In genomic region chr1:212035123-212035834, GRCh38 we compare ENCODE assay signal across 1 cellular context.
TF ChIP-seq lines count a peak whose summit lies in the region.

DTL (plus strand) TSS chr1:212035748; CDS start chr1:212035891, 143 bp downstream.
INTS7 (minus strand) TSS chr1:212035557; CDS start chr1:212035437, 120 bp downstream.

TF ChIP-seq in K562, 482 proteins besides CTCF, POLR2A, EP300 and RAD21 (continued from another document and continues in another):
- no peak for TF ChIP-seq HINFP (tag; conservative IDR thresholded peaks at IDR 0.05; ENCODE audit: low read depth)
- no peak for TF ChIP-seq RFX5 (IDR thresholded peaks at IDR 0.05; ENCODE audit: low read depth, low read length)
- peak; percentile 85 for TF ChIP-seq ATF3 (IDR thresholded peaks at IDR 0.05)
- TF ChIP-seq ATF3 (CRISPR knock-in tag; conservative IDR thresholded peaks at IDR 0.05): peak; percentile 62; the same call in 1 of the 2 replicates
- TF ChIP-seq E2F1 (CRISPR knock-in tag; IDR thresholded peaks at IDR 0.05): peak; percentile 99
- no peak for TF ChIP-seq HNRNPL (IDR thresholded peaks at IDR 0.05; ENCODE audit: low read depth, low read length)
- 0 out of 2 replicates have a peak, but pooled peaks have one; percentile 15 for TF ChIP-seq HES1 (IDR thresholded peaks at IDR 0.05; ENCODE audit: low read depth)
- peak; percentile 97 for TF ChIP-seq MEIS2 (IDR thresholded peaks at IDR 0.05; ENCODE audit: partially characterized antibody)
- TF ChIP-seq ZNF830 (CRISPR knock-in tag; IDR thresholded peaks at IDR 0.05): no peak
- no peak for TF ChIP-seq RERE (CRISPR knock-in tag; IDR thresholded peaks at IDR 0.05; ENCODE audit: borderline replicate concordance)
- TF ChIP-seq MED1 (CRISPR knock-in tag; IDR thresholded peaks at IDR 0.05; ENCODE audit: borderline replicate concordance): no peak
- peak; percentile 52; the same call in 1 of the 2 replicates for TF ChIP-seq ZNF609 (CRISPR knock-in tag; IDR thresholded peaks at IDR 0.05; ENCODE audit: borderline replicate concordance)
- TF ChIP-seq ZNF780A (CRISPR knock-in tag; IDR thresholded peaks at IDR 0.05): no peak
- no peak for TF ChIP-seq NR2F6 (CRISPR knock-in tag; IDR thresholded peaks at IDR 0.05)
- TF ChIP-seq ZNF232 (CRISPR knock-in tag; IDR thresholded peaks at IDR 0.05): no peak
- TF ChIP-seq ZNF197 (CRISPR knock-in tag; IDR thresholded peaks at IDR 0.05; ENCODE audit: low read depth): no peak
- TF ChIP-seq MCM5 (IDR thresholded peaks at IDR 0.05; ENCODE audit: low read depth): no peak
- peak; percentile 76 for TF ChIP-seq FOXJ2 (tag; IDR thresholded peaks at IDR 0.05)
- TF ChIP-seq GTF2A2 (tag; IDR thresholded peaks at IDR 0.05): no peak
- TF ChIP-seq MAFK (IDR thresholded peaks at IDR 0.05; ENCODE audit: low read length): 0 out of 2 replicates have a peak, but pooled peaks have one; percentile 4
- no peak for TF ChIP-seq FUS (optimal IDR thresholded peaks at IDR 0.05; ENCODE audit: low read depth, low read length)
- TF ChIP-seq STAG1 (CRISPR knock-in tag; IDR thresholded peaks at IDR 0.05; ENCODE audit: borderline replicate concordance): no peak
- peak; percentile 75; the same call in 1 of the 2 replicates for TF ChIP-seq XRCC5 (IDR thresholded peaks at IDR 0.05; ENCODE audit: low read depth, low read length)
- TF ChIP-seq ATF2 (CRISPR knock-in tag; IDR thresholded peaks at IDR 0.05): no peak
- no peak for TF ChIP-seq ZFPM2 (CRISPR knock-in tag; IDR thresholded peaks at IDR 0.05)
- peak; percentile 82 for TF ChIP-seq PKNOX1 (IDR thresholded peaks at IDR 0.05)
- TF ChIP-seq ZNF57 (CRISPR knock-in tag; IDR thresholded peaks at IDR 0.05): no peak
- TF ChIP-seq ZNF668 (CRISPR knock-in tag; IDR thresholded peaks at IDR 0.05): no peak
- TF ChIP-seq SMARCB1 (IDR thresholded peaks at IDR 0.05; ENCODE audit: insufficient read length, low read depth): no peak
- TF ChIP-seq STAT6 (CRISPR knock-in tag; IDR thresholded peaks at IDR 0.05): peak; percentile 81; the same call in 1 of the 2 replicates
